22 cellular contexts compared by ENCODE assay signal in genomic region chr3:132286035-132286434, GRCh38. TPM values are rescaled to one million over a fixed set of nuclear protein-coding genes. Genes with fewer than 3 reads are reported as not detected.
DNase-seq lines count a peak whose midpoint lies in the region; ATAC-seq and TF ChIP-seq lines count a peak whose summit lies in the region.
"Had no signal": no experiment of that assay in that cellular context is flagged by ENCODE, and none has a peak within 500 bp of the region (broad histone marks: within the 10 kb centered on the region; RNA-seq: fewer than 3 reads in every experiment).

No MANE protein-coding gene starts in this region.

- H4K20me1 ChIP-seq in GM23338 (replicated peaks; ENCODE audit: insufficient read depth) (no peaks in the 10 kb centered on the region), hepatocyte (ENCODE audit: insufficient read depth, poor library complexity, severe bottlenecking) (no peaks in the 10 kb centered on the region)

- no peak overlapping the region for H3K4ac ChIP-seq in trophoblast cell (ENCODE audit: low read depth, low read length)

- no peak overlapping the region for H3K9ac ChIP-seq in trophoblast cell (ENCODE audit: low read length)

- H3K9me3 Mint-ChIP-seq in GM23338 = peaks cover 8% of the 10 kb centered on the region; the same call in 2 of the 3 replicates

- no peak overlapping the region for H2AK5ac ChIP-seq in trophoblast cell (ENCODE audit: low read length)

- H3K79me1 ChIP-seq in trophoblast cell (ENCODE audit: low read length) = peaks cover 26% of the 10 kb centered on the region

- peaks cover 35% of the 10 kb centered on the region for H3K4me1 Mint-ChIP-seq in GM23338
- H3K4me1 Mint-ChIP-seq: CD4-positive, alpha-beta memory T cell had no signal

- no peak overlapping the region for H3K4me3 Mint-ChIP-seq in GM23338
- H3K4me3 Mint-ChIP-seq: CD4-positive, alpha-beta memory T cell had no signal

- peaks cover 7% of the 10 kb centered on the region; the same call in 1 of the 2 replicates for H3F3A ChIP-seq in GM23338 (replicated peaks; ENCODE audit: low read depth)

- H3K36me3 ChIP-seq in GM23338 (ENCODE audit: insufficient read depth) (no peaks in the 10 kb centered on the region), hepatocyte (replicated peaks; ENCODE audit: insufficient read depth, low read depth) (no peaks in the 10 kb centered on the region), trophoblast cell (ENCODE audit: control insufficient read depth in 1 of 2, insufficient read depth in 2 of 2, low read length in 2 of 2) (no peaks in the 10 kb centered on the region)

- H3K79me2 ChIP-seq in GM23338 (replicated peaks; ENCODE audit: insufficient read depth) (no peaks in the 10 kb centered on the region), hepatocyte (no peaks in the 10 kb centered on the region), trophoblast cell (ENCODE audit: control insufficient read depth, insufficient read depth, low read length, poor library complexity) (peaks cover 4% of the 10 kb centered on the region)

- H4K91ac ChIP-seq in trophoblast cell (ENCODE audit: low read depth, low read length) = peak overlapping the region; percentile 70

- no peak overlapping the region for H2BK12ac ChIP-seq in trophoblast cell (ENCODE audit: low read length)

- H4K12ac ChIP-seq in trophoblast cell (ENCODE audit: low read depth, low read length) = no peak overlapping the region

- H3K18ac ChIP-seq in trophoblast cell (ENCODE audit: low read length) = no peak overlapping the region

- H3K9me3 ChIP-seq in hepatocyte (ENCODE audit: low read depth) = no peaks in the 10 kb centered on the region
- peaks cover 2% of the 10 kb centered on the region for H3K9me3 ChIP-seq in trophoblast cell (ENCODE audit: insufficient read depth, low read depth, low read length)

- no peak overlapping the region for H2BK5ac ChIP-seq in trophoblast cell (ENCODE audit: low read depth, low read length, poor library complexity)

- 54% methylated on average over 1 of the region's 1 CpG for WGBS in hepatocyte (ENCODE audit: low lambda C conversion rate, missing lambda C conversion rate)
- no CpG with 5 or more reads among the region's 1 CpG for WGBS in trophoblast cell (ENCODE audit: extremely low coverage, insufficient coverage, insufficient read length)

- no peak overlapping the region for H3K23ac ChIP-seq in trophoblast cell (ENCODE audit: low read length)

- H3K27ac ChIP-seq in GM23338 (ENCODE audit: low read depth) (peak overlapping the region; percentile 27; the same call in 1 of the 2 replicates), VCaP (peak overlapping the region; percentile 75), hepatocyte (peak overlapping the region; percentile 31), trophoblast cell (ENCODE audit: low read depth, low read length) (no peak overlapping the region), substantia nigra (ENCODE audit: low read depth, low read length, poor library complexity, severe bottlenecking) (no peak overlapping the region)
- H3K27ac ChIP-seq: RWPE1 had no signal

- H3K4me3 ChIP-seq in GM23338 (no peak overlapping the region), hepatocyte (no peak overlapping the region), trophoblast cell (ENCODE audit: low read depth, low read length) (no peak overlapping the region)

- H3K27me3 ChIP-seq in GM23338 (ENCODE audit: insufficient read depth) (no peaks in the 10 kb centered on the region), hepatocyte (no peaks in the 10 kb centered on the region), trophoblast cell (ENCODE audit: insufficient read depth, low read length) (no peaks in the 10 kb centered on the region)

- no peaks in the 10 kb centered on the region for H3K9me2 ChIP-seq in GM23338 (ENCODE audit: insufficient read depth)
- no peaks in the 10 kb centered on the region for H3K9me2 ChIP-seq in hepatocyte (replicated peaks; ENCODE audit: insufficient read depth)

- DNase-seq in GM23338 (ENCODE audit: low spot score) (no peak), hepatocyte (ENCODE audit: low spot score) (no peak), trophoblast cell (no peak), COLO668 (lab: John Stamatoyannopoulos, UW; ENCODE audit: unreplicated experiment) (no peak), NCI-H1694 (lab: John Stamatoyannopoulos, UW) (no peak), substantia nigra (lab: John Stamatoyannopoulos, UW) (no peak)
- DNase-seq: AML-193; C1 segment of cervical spinal cord; CD4-positive, alpha-beta memory T cell; GOT3; Kasumi-1; NCI-H1092 treated with DMSO at 0.1 percent for 48 hours; NCI-H1436; NCI-H187 treated with DMSO at 0.1 percent for 48 hours; NCI-H446 treated with DMSO at 0.1 percent for 48 hours; NCI-H82; SHP77 had no signal

- H3K4me1 ChIP-seq in GM23338 (ENCODE audit: insufficient read depth) (peaks cover 39% of the 10 kb centered on the region), hepatocyte (ENCODE audit: insufficient read depth) (peaks cover 24% of the 10 kb centered on the region), trophoblast cell (ENCODE audit: control insufficient read depth in 1 of 2, insufficient read depth in 2 of 2, low read length in 2 of 2) (peaks cover 14 to 16% of the 10 kb centered on the region in 2 experiments)

- no peak overlapping the region for H3K27ac Mint-ChIP-seq in GM23338
- H3K27ac Mint-ChIP-seq: CD4-positive, alpha-beta memory T cell had no signal

- H3K4me2 ChIP-seq in GM23338 (peak overlapping the region; percentile 66), hepatocyte (peak overlapping the region; percentile 61), trophoblast cell (ENCODE audit: low read length) (no peak overlapping the region)

- no peaks in the 10 kb centered on the region for H3K27me3 Mint-ChIP-seq in GM23338 (ENCODE audit: insufficient read depth, low read depth, poor library complexity)

- TF ChIP-seq CTCF in GM23338 (conservative IDR thresholded peaks at IDR 0.05; ENCODE audit: low read depth in 2 of 2) = no peak
- TF ChIP-seq CTCF in VCaP (conservative IDR thresholded peaks at IDR 0.05) = no peak
- no peak for TF ChIP-seq CTCF in hepatocyte (IDR thresholded peaks at IDR 0.05; ENCODE audit: poor library complexity)

- no peak overlapping the region for H4K8ac ChIP-seq in trophoblast cell (ENCODE audit: low read depth, low read length)

- ATAC-seq in GM23338 = no peak
- no peak for ATAC-seq in HG02884 (IDR thresholded peaks at IDR 0.05; ENCODE audit: unreplicated experiment)
- ATAC-seq: HCT116 had no signal

- peak overlapping the region; percentile 24 for H2BK120ac ChIP-seq in trophoblast cell (ENCODE audit: insufficient read depth, low read length, poor library complexity)

- no peak overlapping the region for H3K14ac ChIP-seq in trophoblast cell (ENCODE audit: low read length)

- H2AFZ ChIP-seq in GM23338 = no peak overlapping the region
- no peak overlapping the region for H2AFZ ChIP-seq in hepatocyte
- no peak overlapping the region for H2AFZ ChIP-seq in trophoblast cell (ENCODE audit: insufficient read depth, low read length, poor library complexity)

- H3K36me3 Mint-ChIP-seq in GM23338 (ENCODE audit: low read depth) = no peaks in the 10 kb centered on the region
- H3K36me3 Mint-ChIP-seq: CD4-positive, alpha-beta memory T cell had no signal

TF ChIP-seq in GM23338, 12 proteins besides CTCF, POLR2A, EP300 and RAD21 (continues in another document):
- no peak for TF ChIP-seq EZH2phosphoT487 (IDR thresholded peaks at IDR 0.05; ENCODE audit: unreplicated experiment)
- TF ChIP-seq ZNF114 (CRISPR knock-in tag; IDR thresholded peaks at IDR 0.05) = no peak
- TF ChIP-seq STAT1 (IDR thresholded peaks at IDR 0.05; ENCODE audit: unreplicated experiment) = no peak
- TF ChIP-seq NANOG (IDR thresholded peaks at IDR 0.05; ENCODE audit: borderline replicate concordance) = no peak
- no peak for TF ChIP-seq JUNB (IDR thresholded peaks at IDR 0.05; ENCODE audit: unreplicated experiment)

RNA-seq across cellular contexts. Expression of gene ACP3, which starts 31.2 kb away (rescaled TPM):
- 3.5 and 5.4 TPM in 2 replicates for total RNA-seq in GM23338 (2014; rRNA removed; shearing (Covaris generic))
- polyA plus RNA-seq in GM23338 (2016; fragmentation: Nextera tagmentation; extraction: Ambion mirVana) (0.68 and 1.1 TPM in 2 replicates), hepatocyte (5.2 and 9.2 TPM in 2 replicates)
- total RNA-seq in hepatocyte = 7.7 TPM in 2 replicates
- 20.2 and 23.0 TPM in 2 replicates for polyA plus RNA-seq in trophoblast cell (2013)
- total RNA-seq: CD4-positive, alpha-beta memory T cell; HepG2 had no signal
- polyA plus RNA-seq: CD4-positive, alpha-beta memory T cell; HepG2 had no signal

Comparison
In these comparisons a context has a peak if more than half of its experiments do, and no peak if none do; other contexts are left out.
1. H3K27ac ChIP-seq: peak in GM23338 (single experiment), VCaP (single experiment) and hepatocyte (single experiment); none in trophoblast cell (single experiment) and substantia nigra (single experiment).